29 cellular contexts compared by ENCODE assay signal in genomic region chr5:56540266-56540665, GRCh38.
"Had no signal": no experiment of that assay in that cellular context is flagged by ENCODE, and none has a peak within 500 bp of the region (broad histone marks: within the 10 kb centered on the region; RNA-seq: fewer than 3 reads in every experiment).

No MANE protein-coding gene starts in this region.

- H3K9me3 ChIP-seq: stomach, suprapubic skin, testis, thoracic aorta, thyroid gland, tibial artery, tibial nerve, transverse colon, upper lobe of left lung, upper lobe of right lung, uterus, vagina had no signal

- H3K36me3 ChIP-seq: stomach, suprapubic skin, thoracic aorta, thyroid gland, tibial artery, tibial nerve, transverse colon, upper lobe of left lung, upper lobe of right lung, uterus, vagina had no signal

- H3K4me3 Mint-ChIP-seq: stimulated activated effector memory CD8-positive, alpha-beta T cell treated with anti-CD3 and anti-CD28 coated beads, Interleukin-12 subunit alpha, Interleukin-12 subunit beta, amount 100 ng/mL, for 72 hours; stimulated activated memory B cell treated with anti-CD40 and anti-IgM and Interleukin-4, amounts not matched to agents 10 μg/mL and 1 μg/mL and 100 μg/mL, for 72 hours; stimulated activated naive B cell treated with anti-CD40 and anti-IgM and Interleukin-4, amounts not matched to agents 10 μg/mL and 1 μg/mL and 100 μg/mL, for 72 hours; stimulated activated naive CD8-positive, alpha-beta T cell treated with anti-CD3 and anti-CD28 coated beads, Interleukin-15, amount 100 ng/mL, for 72 hours; stimulated activated naive CD8-positive, alpha-beta T cell treated with anti-CD3 and anti-CD28 coated beads, Interleukin-15, Interleukin-2, amounts not matched to agents 100 ng/mL and 50 ng/mL, for 24 hours; type B pancreatic cell had no signal

- H3K4me3 ChIP-seq: stomach, suprapubic skin, testis, thoracic aorta, thyroid gland, tibial artery, tibial nerve, transverse colon, upper lobe of left lung, upper lobe of right lung, uterus, vagina had no signal

- ATAC-seq: stimulated activated effector memory CD8-positive, alpha-beta T cell treated with anti-CD3 and anti-CD28 coated beads, Interleukin-12 subunit alpha, Interleukin-12 subunit beta, amount 100 ng/mL, for 72 hours; stimulated activated memory B cell treated with anti-CD40 and anti-IgM and Interleukin-4, amounts not matched to agents 10 μg/mL and 1 μg/mL and 100 μg/mL, for 72 hours; stimulated activated naive B cell treated with anti-CD40 and anti-IgM and Interleukin-4, amounts not matched to agents 10 μg/mL and 1 μg/mL and 100 μg/mL, for 72 hours; stimulated activated naive CD8-positive, alpha-beta T cell treated with anti-CD3 and anti-CD28 coated beads, Interleukin-15, amount 100 ng/mL, for 72 hours; stimulated activated naive CD8-positive, alpha-beta T cell treated with anti-CD3 and anti-CD28 coated beads, Interleukin-15, Interleukin-2, amounts not matched to agents 100 U/mL and 50 U/mL, for 24 hours; upper lobe of right lung had no signal

- H3K27me3 ChIP-seq: stomach, suprapubic skin, testis, thyroid gland, tibial artery, tibial nerve, transverse colon, upper lobe of left lung, upper lobe of right lung, uterus, vagina had no signal

- H3K9me3 Mint-ChIP-seq: stimulated activated effector memory CD8-positive, alpha-beta T cell treated with anti-CD3 and anti-CD28 coated beads, Interleukin-12 subunit alpha, Interleukin-12 subunit beta, amount 100 ng/mL, for 72 hours; stimulated activated memory B cell treated with anti-CD40 and anti-IgM and Interleukin-4, amounts not matched to agents 10 μg/mL and 1 μg/mL and 100 μg/mL, for 72 hours; stimulated activated naive B cell treated with anti-CD40 and anti-IgM and Interleukin-4, amounts not matched to agents 10 μg/mL and 1 μg/mL and 100 μg/mL, for 72 hours; stimulated activated naive CD8-positive, alpha-beta T cell treated with anti-CD3 and anti-CD28 coated beads, Interleukin-15, amount 100 ng/mL, for 72 hours had no signal

- H3K36me3 Mint-ChIP-seq: stimulated activated effector memory CD8-positive, alpha-beta T cell treated with anti-CD3 and anti-CD28 coated beads, Interleukin-12 subunit alpha, Interleukin-12 subunit beta, amount 100 ng/mL, for 72 hours; stimulated activated memory B cell treated with anti-CD40 and anti-IgM and Interleukin-4, amounts not matched to agents 10 μg/mL and 1 μg/mL and 100 μg/mL, for 72 hours had no signal

- H3K4me1 ChIP-seq: stomach, testis, thyroid gland, tibial artery, tibial nerve, transverse colon, upper lobe of left lung, upper lobe of right lung, uterus, vagina had no signal

- FAIRE-seq: urothelium cell line had no signal

- H3K27ac Mint-ChIP-seq: stimulated activated effector memory CD8-positive, alpha-beta T cell treated with anti-CD3 and anti-CD28 coated beads, Interleukin-12 subunit alpha, Interleukin-12 subunit beta, amount 100 ng/mL, for 72 hours; stimulated activated memory B cell treated with anti-CD40 and anti-IgM and Interleukin-4, amounts not matched to agents 10 μg/mL and 1 μg/mL and 100 μg/mL, for 72 hours; stimulated activated naive B cell treated with anti-CD40 and anti-IgM and Interleukin-4, amounts not matched to agents 10 μg/mL and 1 μg/mL and 100 μg/mL, for 72 hours; stimulated activated naive CD8-positive, alpha-beta T cell treated with anti-CD3 and anti-CD28 coated beads, Interleukin-15, amount 100 ng/mL, for 72 hours; stimulated activated naive CD8-positive, alpha-beta T cell treated with anti-CD3 and anti-CD28 coated beads, Interleukin-15, Interleukin-2, amounts not matched to agents 100 ng/mL and 50 ng/mL, for 24 hours; type B pancreatic cell had no signal

- H3K27me3 Mint-ChIP-seq: stimulated activated memory B cell treated with anti-CD40 and anti-IgM and Interleukin-4, amounts not matched to agents 10 μg/mL and 1 μg/mL and 100 μg/mL, for 72 hours; stimulated activated naive B cell treated with anti-CD40 and anti-IgM and Interleukin-4, amounts not matched to agents 10 μg/mL and 1 μg/mL and 100 μg/mL, for 72 hours; stimulated activated naive CD8-positive, alpha-beta T cell treated with anti-CD3 and anti-CD28 coated beads, Interleukin-15, amount 100 ng/mL, for 72 hours; stimulated activated naive CD8-positive, alpha-beta T cell treated with anti-CD3 and anti-CD28 coated beads, Interleukin-15, Interleukin-2, amounts not matched to agents 100 ng/mL and 50 ng/mL, for 24 hours; type B pancreatic cell had no signal

- H3K27ac ChIP-seq: stomach, suprapubic skin, testis, thoracic aorta, thyroid gland, tibial artery, tibial nerve, transverse colon, upper lobe of left lung, upper lobe of right lung, uterus, vagina had no signal

- DNase-seq: stimulated activated CD4-positive, alpha-beta T cell treated with anti-CD3 and anti-CD28 coated beads, Interleukin-2, amount 100 ng/mL, for 48 hours; stimulated activated CD4-positive, alpha-beta T cell treated with anti-CD3 and anti-CD28 coated beads, Interleukin-4, amount 100 ng/mL, for 1 hour; stimulated activated CD4-positive, alpha-beta T cell treated with anti-CD3 and anti-CD28 coated beads, Interleukin-4, amount 100 ng/mL, for 24 hours; stimulated activated CD4-positive, alpha-beta T cell treated with anti-CD3 and anti-CD28 coated beads, Interleukin-4, amount 100 ng/mL, for 4 hours; stimulated activated CD8-positive, alpha-beta memory T cell treated with anti-CD3 and anti-CD28 coated beads, Interleukin-4, amount 100 ng/mL, for 48 hours; stimulated activated naive B cell treated with anti-CD40 and anti-IgM and Interleukin-4, amounts not matched to agents 10 μg/mL and 1 μg/mL and 100 μg/mL, for 72 hours; stimulated activated naive CD4-positive, alpha-beta T cell; stimulated activated naive CD4-positive, alpha-beta T cell treated with Interleukin-2 at 50 U/mL for 16 hours; stimulated activated naive CD8-positive, alpha-beta T cell treated with anti-CD3 and anti-CD28 coated beads, Interleukin-15, amount 100 ng/mL, for 72 hours; stimulated activated naive CD8-positive, alpha-beta T cell treated with anti-CD3 and anti-CD28 coated beads, Interleukin-15, Interleukin-2, amounts not matched to agents 100 U/mL and 50 U/mL, for 24 hours; stomach; substantia nigra; testis; thyroid gland; tibial artery; transverse colon; trophoblast cell; upper lobe of left lung; upper lobe of right lung; uterus had no signal
